ENCODE assay signal across 6 cellular contexts in the genomic region with DNA sequence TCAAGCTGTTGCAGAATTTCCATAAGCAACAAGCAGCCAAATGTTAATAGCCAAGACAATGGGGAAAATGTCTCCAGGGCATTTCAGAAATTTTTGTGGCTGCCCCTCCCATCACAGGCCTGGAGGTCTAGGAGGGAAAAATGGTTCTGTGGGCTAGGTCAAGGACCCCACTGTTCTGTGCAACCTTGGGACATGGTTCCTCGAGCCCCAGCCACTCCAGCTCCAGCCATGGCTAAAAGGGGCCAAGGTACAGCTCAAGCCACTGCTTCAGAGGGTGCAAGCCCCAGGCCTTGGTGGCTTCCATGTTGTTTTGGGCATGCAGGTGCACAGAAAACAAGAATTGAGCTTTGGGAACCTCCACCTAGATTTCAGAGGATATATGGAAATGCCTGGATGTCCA.
A peak's percentile ranks its signal among the peaks of the same experiment; 100 is the strongest.
DNase-seq lines count a peak whose midpoint lies in the region; ATAC-seq, FAIRE-seq and TF ChIP-seq lines count a peak whose summit lies in the region.
"Not testable (repeated sequence)": the region's sequence is repeated elsewhere in the genome, so short reads cannot be mapped to it uniquely, and the experiment has no call there.

No MANE protein-coding gene starts in this region.

- H2AFZ ChIP-seq in K562 (ENCODE audit: low read depth, low read length); osteoblast (ENCODE audit: low read length): not testable (repeated sequence)

- not testable (repeated sequence) for TF ChIP-seq CTCF in A549 (IDR thresholded peaks at IDR 0.05); HEK293 (tag by site-specific recombination; IDR thresholded peaks at IDR 0.05); K562 (IDR thresholded peaks at IDR 0.05 in 2 of 3, conservative IDR thresholded peaks at IDR 0.05 in 1 of 3; ENCODE audit: insufficient read depth in 2 of 3, low read depth in 1 of 3, low read length in 3 of 3); fibroblast of the aortic adventitia (IDR thresholded peaks at IDR 0.05; ENCODE audit: insufficient read depth, low read length); osteoblast (IDR thresholded peaks at IDR 0.05; ENCODE audit: extremely low read depth, low read depth, low read length)

- 0% methylated on average over 1 of the region's 1 CpG for WGBS in A549 (ENCODE audit: missing lambda C conversion rate)
- no CpG with 5 or more reads among the region's 1 CpG for WGBS in K562 (ENCODE audit: insufficient coverage, low coverage, missing lambda C conversion rate)

- TF ChIP-seq RAD21 in A549 (conservative IDR thresholded peaks at IDR 0.05 in 1 of 2, IDR thresholded peaks at IDR 0.05 in 1 of 2); K562 (CRISPR knock-in tag; conservative IDR thresholded peaks at IDR 0.05 in 1 of 2, IDR thresholded peaks at IDR 0.05 in 1 of 2): not testable (repeated sequence)

- H3K36me3 ChIP-seq in HEK293 (ENCODE audit: control insufficient read depth in 2 of 2, insufficient read depth in 1 of 2, low read length in 2 of 2); K562 (ENCODE audit: control insufficient read depth, insufficient read depth, low read length); osteoblast (ENCODE audit: insufficient read depth, low read length): not testable (repeated sequence)

- TF ChIP-seq POLR2A in A549 (IDR thresholded peaks at IDR 0.05; ENCODE audit: low read length); K562 (conservative IDR thresholded peaks at IDR 0.05): not testable (repeated sequence)

- not testable (repeated sequence) for H3K9ac ChIP-seq in K562 (ENCODE audit: insufficient read depth in 1 of 2, low read depth in 2 of 2, low read length in 2 of 2)

- not testable (repeated sequence) for H3K4me2 ChIP-seq in A549; K562 (ENCODE audit: insufficient read depth, low read length); osteoblast (ENCODE audit: insufficient read depth, low read length)

- not testable (repeated sequence) for H3K9me1 ChIP-seq in K562 (ENCODE audit: control insufficient read depth, insufficient read depth, low read length)

- intact Hi-C loops in K562 (cut with micrococcal nuclease) = not testable (repeated sequence)

- BruUV-seq in K562 (replicated peaks; lab: Mats Ljungman, UMichigan) = not testable (repeated sequence)

- not testable (repeated sequence) for H3K4me1 ChIP-seq in A549; HEK293 (ENCODE audit: control insufficient read depth, insufficient read depth, low read length); osteoblast (ENCODE audit: insufficient read depth, low read length)
- H3K4me1 ChIP-seq in K562 (replicated peaks in 1 of 2; ENCODE audit: control insufficient read depth in 2 of 2, insufficient read depth in 2 of 2, low read length in 2 of 2) = peaks cover 0 to 18% of the 10 kb centered on the region in 2 experiments; a peak in 2 of 5 replicates

- not testable (repeated sequence) for DNase-seq in A549 (ENCODE audit: low read depth in 1 of 2, low spot score in 1 of 2); K562 (ENCODE audit: extremely low read depth in 1 of 4, low spot score in 3 of 4)
- DNase-seq in fibroblast of the aortic adventitia (ENCODE audit: low read depth) (peak; percentile 2), mesenteric fat pad (ENCODE audit: low spot score) (peak; percentile 35), osteoblast (ENCODE audit: insufficient read length, low spot score, missing footprints) (peak; percentile 57)

- POLR2A ChIA-PET in A549 (lab: Yijun Ruan, JAX); HEK293 (lab: Yijun Ruan, JAX): not testable (repeated sequence)
- POLR2A ChIA-PET in K562 (lab: Yijun Ruan, JAX) = interaction anchor here (1.3 kb wide), 1 partner anchor 10 kb away, joined by 5 read pairs; no protein-coding TSS in a partner anchor

- not testable (repeated sequence) for H3K27ac ChIP-seq in A549; HEK293 (ENCODE audit: extremely low read depth, low read depth, low read length); K562 (ENCODE audit: extremely low read depth, low read depth, low read length); osteoblast (ENCODE audit: low read depth, low read length)

- ATAC-seq in A549, K562: not testable (repeated sequence)

- H3K79me2 ChIP-seq in K562 (ENCODE audit: control insufficient read depth, insufficient read depth, low read length); osteoblast (ENCODE audit: insufficient read depth, low read length): not testable (repeated sequence)

- CTCF ChIA-PET in A549 (lab: Yijun Ruan, JAX); HEK293 (lab: Yijun Ruan, JAX); K562 (lab: Yijun Ruan, JAX; ENCODE audit: low intra/inter-chr PET ratio): not testable (repeated sequence)

- in situ Hi-C loops in K562 (cut with MboI) = not testable (repeated sequence)

- not testable (repeated sequence) for FAIRE-seq in A549 (lab: Jason Lieb, UNC); K562 (lab: Jason Lieb, UNC)

- H3K4me3 ChIP-seq in A549; HEK293 (ENCODE audit: low read depth, low read length); K562; fibroblast of the aortic adventitia (ENCODE audit: low read depth, low read length); osteoblast (ENCODE audit: insufficient read depth, low read length): not testable (repeated sequence)

- H4K20me1 ChIP-seq in K562 (replicated peaks; ENCODE audit: control insufficient read depth, insufficient read depth, low read length); osteoblast (ENCODE audit: insufficient read depth, low read length): not testable (repeated sequence)

- H3K27me3 ChIP-seq in K562 (ENCODE audit: control insufficient read depth in 2 of 2, insufficient read depth in 2 of 2, low read length in 2 of 2); osteoblast (ENCODE audit: insufficient read depth, low read length): not testable (repeated sequence)

- TF ChIP-seq EP300 in A549 (IDR thresholded peaks at IDR 0.05); K562 (IDR thresholded peaks at IDR 0.05; ENCODE audit: low read length): not testable (repeated sequence)

- H3K9me3 ChIP-seq in A549 = peaks cover 15% of the 10 kb centered on the region; the same call in 2 of the 3 replicates
- H3K9me3 ChIP-seq in HEK293 (ENCODE audit: control insufficient read depth, insufficient read depth, low read depth, low read length); K562 (replicated peaks; ENCODE audit: control insufficient read depth, insufficient read depth, low read depth, low read length); osteoblast (ENCODE audit: low read depth, low read length): not testable (repeated sequence)

TF ChIP-seq in A549, 52 proteins besides CTCF, POLR2A, EP300 and RAD21:
- peak; percentile 91 for TF ChIP-seq ZFP36 (IDR thresholded peaks at IDR 0.05; ENCODE audit: borderline replicate concordance, partially characterized antibody)

TF ChIP-seq in HEK293, 187 proteins besides CTCF, POLR2A, EP300 and RAD21:
- peak; percentile 90 for TF ChIP-seq ZNF585B (tag by site-specific recombination; IDR thresholded peaks at IDR 0.05)
- peak; percentile 42; the same call in 1 of the 2 replicates for TF ChIP-seq TRIM28 (IDR thresholded peaks at IDR 0.05; ENCODE audit: borderline replicate concordance, low read length)
- TF ChIP-seq SETDB1 (IDR thresholded peaks at IDR 0.05; ENCODE audit: insufficient read length, low read length) = peak; percentile 80

TF ChIP-seq in K562, 482 proteins besides CTCF, POLR2A, EP300 and RAD21:
- peak; percentile 32 for TF ChIP-seq ZFP36 (IDR thresholded peaks at IDR 0.05; ENCODE audit: low read depth, low read length, partially characterized antibody)
